In genomic region chr19:34479396-34479795, GRCh38 we compare ENCODE assay signal across 32 cellular contexts.
"Had no signal": no experiment of that assay in that cellular context is flagged by ENCODE, and none has a peak within 500 bp of the region (broad histone marks: within the 10 kb centered on the region; RNA-seq: fewer than 3 reads in every experiment).

No MANE protein-coding gene starts in this region.

- H3K36me3 ChIP-seq: ascending aorta, breast epithelium, cardiac muscle cell had no signal

- DNase-seq: activated B cell treated with CpG ODN at 0.5 μM for 24 hours; activated CD4-positive, alpha-beta T cell treated with anti-CD3 and anti-CD28 coated beads for 48 hours; activated CD4-positive, alpha-beta T cell treated with anti-CD3 and anti-CD28 coated beads, Interleukin-2, amount 50 U/mL, for 1 hour; activated CD4-positive, alpha-beta T cell treated with anti-CD3 and anti-CD28 coated beads, Interleukin-2, amount 50 U/mL, for 48 hours; activated CD8-positive, alpha-beta memory T cell treated with anti-CD3 and anti-CD28 coated beads, Interleukin-2, amount 10 ng/mL, durations not matched to agents 7 days and 5 days; activated CD8-positive, alpha-beta memory T cell treated with anti-CD3 and anti-CD28 coated beads, Interleukin-2, amount 50 U/mL, for 4 hours; activated CD8-positive, alpha-beta T cell treated with anti-CD3 and anti-CD28 coated beads for 36 hours; activated gamma-delta T cell; activated naive CD4-positive, alpha-beta T cell; activated naive CD4-positive, alpha-beta T cell treated with anti-CD3 and anti-CD28 coated beads, Interleukin-2, amount 10 ng/mL, durations not matched to agents 7 days and 5 days; activated naive CD8-positive, alpha-beta T cell treated with anti-CD3 and anti-CD28 coated beads, Interleukin-2, amount 10 ng/mL, durations not matched to agents 7 days and 5 days; activated T-cell treated with anti-CD3 and anti-CD28 coated beads for 4 hours; activated T-cell treated with anti-CD3 and anti-CD28 coated beads, Interleukin-2, amount 50 U/mL, for 24 hours; activated T-cell treated with anti-CD3 and anti-CD28 coated beads, Interleukin-2, amount 50 U/mL, for 72 hours; dorsolateral prefrontal cortex; effector memory CD4-positive, alpha-beta T cell; endodermal cell; foreskin fibroblast; T-helper 1 cell; T-helper 17 cell; T1000; WERI-Rb-1 had no signal

- H3K4me3 Mint-ChIP-seq: activated B cell treated with CpG ODN at 0.5 μM for 24 hours; activated CD8-positive, alpha-beta memory T cell treated with anti-CD3 and anti-CD28 coated beads, Interleukin-2, amount 10 ng/mL, durations not matched to agents 7 days and 5 days; activated CD8-positive, alpha-beta T cell treated with anti-CD3 and anti-CD28 coated beads for 36 hours; activated naive CD4-positive, alpha-beta T cell treated with anti-CD3 and anti-CD28 coated beads, Interleukin-2, amount 10 ng/mL, durations not matched to agents 7 days and 5 days; activated naive CD8-positive, alpha-beta T cell treated with anti-CD3 and anti-CD28 coated beads, Interleukin-2, amount 10 ng/mL, durations not matched to agents 7 days and 5 days; activated T-cell treated with anti-CD3 and anti-CD28 coated beads, Interleukin-2, amount 50 U/mL, for 24 hours; activated T-cell treated with anti-CD3 and anti-CD28 coated beads, Interleukin-2, amount 50 U/mL, for 72 hours; central memory CD8-positive, alpha-beta T cell; dendritic cell treated with granulocyte-macrophage colony-stimulating factor and Interleukin-4, amounts not matched to agents 40 ng/mL and 50 ng/mL, for 4 days; endodermal cell; T-helper 17 cell; T-helper 2 cell treated with Interferon-gamma antibody and Interleukin-4, amounts not matched to agents 5 μg/mL and 100 μg/mL, for 36 hours had no signal

- H3K4me3 ChIP-seq: ascending aorta, breast epithelium, cardiac muscle cell, coronary artery, dorsolateral prefrontal cortex had no signal

- H3K36me3 Mint-ChIP-seq: activated CD8-positive, alpha-beta memory T cell treated with anti-CD3 and anti-CD28 coated beads, Interleukin-2, amount 10 ng/mL, durations not matched to agents 7 days and 5 days; activated naive CD8-positive, alpha-beta T cell treated with anti-CD3 and anti-CD28 coated beads, Interleukin-2, amount 10 ng/mL, durations not matched to agents 7 days and 5 days had no signal

- H3K27ac ChIP-seq: ascending aorta, breast epithelium, cardiac muscle cell, dorsolateral prefrontal cortex, WERI-Rb-1 had no signal

- H3K9me3 Mint-ChIP-seq: activated B cell treated with CpG ODN at 0.5 μM for 24 hours; activated CD8-positive, alpha-beta T cell treated with anti-CD3 and anti-CD28 coated beads for 36 hours; activated naive CD4-positive, alpha-beta T cell treated with anti-CD3 and anti-CD28 coated beads, Interleukin-2, amount 10 ng/mL, durations not matched to agents 7 days and 5 days; activated naive CD4-positive, alpha-beta T cell treated with anti-CD3 and anti-CD28 coated beads, Interleukin-2, amount 50 U/mL, for 72 hours; activated naive CD8-positive, alpha-beta T cell treated with anti-CD3 and anti-CD28 coated beads, Interleukin-2, amount 10 ng/mL, durations not matched to agents 7 days and 5 days; activated T-cell treated with anti-CD3 and anti-CD28 coated beads, Interleukin-2, amount 50 U/mL, for 24 hours; activated T-cell treated with anti-CD3 and anti-CD28 coated beads, Interleukin-2, amount 50 U/mL, for 72 hours; central memory CD8-positive, alpha-beta T cell; dendritic cell treated with granulocyte-macrophage colony-stimulating factor and Interleukin-4, amounts not matched to agents 40 ng/mL and 50 ng/mL, for 4 days; T-helper 2 cell treated with Interferon-gamma antibody and Interleukin-4, amounts not matched to agents 5 μg/mL and 100 μg/mL, for 36 hours had no signal

- H3K27me3 ChIP-seq: ascending aorta, breast epithelium, cardiac muscle cell had no signal

- ATAC-seq: activated CD4-positive, CD25-positive, alpha-beta regulatory T cell treated with anti-CD3 and anti-CD28 coated beads, Interleukin-2, amount 50 U/mL, for 24 hours; activated CD8-positive, alpha-beta memory T cell treated with anti-CD3 and anti-CD28 coated beads, Interleukin-2, amount 10 ng/mL, durations not matched to agents 7 days and 5 days; activated CD8-positive, alpha-beta T cell treated with anti-CD3 and anti-CD28 coated beads for 36 hours; activated naive CD4-positive, alpha-beta T cell treated with anti-CD3 and anti-CD28 coated beads, Interleukin-2, amount 50 U/mL, for 72 hours; activated T-cell treated with anti-CD3 and anti-CD28 coated beads, Interleukin-2, amount 50 U/mL, for 72 hours; esophagus mucosa; T-helper 17 cell had no signal

- H3K9me3 ChIP-seq: ascending aorta, breast epithelium had no signal

- H3K27ac Mint-ChIP-seq: activated B cell treated with CpG ODN at 0.5 μM for 24 hours; activated CD8-positive, alpha-beta memory T cell treated with anti-CD3 and anti-CD28 coated beads, Interleukin-2, amount 10 ng/mL, durations not matched to agents 7 days and 5 days; activated CD8-positive, alpha-beta T cell treated with anti-CD3 and anti-CD28 coated beads for 36 hours; activated naive CD4-positive, alpha-beta T cell treated with anti-CD3 and anti-CD28 coated beads, Interleukin-2, amount 10 ng/mL, durations not matched to agents 7 days and 5 days; activated naive CD4-positive, alpha-beta T cell treated with anti-CD3 and anti-CD28 coated beads, Interleukin-2, amount 50 U/mL, for 72 hours; activated naive CD8-positive, alpha-beta T cell treated with anti-CD3 and anti-CD28 coated beads, Interleukin-2, amount 10 ng/mL, durations not matched to agents 7 days and 5 days; activated T-cell treated with anti-CD3 and anti-CD28 coated beads, Interleukin-2, amount 50 U/mL, for 24 hours; activated T-cell treated with anti-CD3 and anti-CD28 coated beads, Interleukin-2, amount 50 U/mL, for 72 hours; dendritic cell treated with granulocyte-macrophage colony-stimulating factor and Interleukin-4, amounts not matched to agents 40 ng/mL and 50 ng/mL, for 4 days; endodermal cell; T-helper 17 cell; T-helper 2 cell treated with Interferon-gamma antibody and Interleukin-4, amounts not matched to agents 5 μg/mL and 100 μg/mL, for 36 hours had no signal
